12 cellular contexts compared by ENCODE assay signal in the genomic region with DNA sequence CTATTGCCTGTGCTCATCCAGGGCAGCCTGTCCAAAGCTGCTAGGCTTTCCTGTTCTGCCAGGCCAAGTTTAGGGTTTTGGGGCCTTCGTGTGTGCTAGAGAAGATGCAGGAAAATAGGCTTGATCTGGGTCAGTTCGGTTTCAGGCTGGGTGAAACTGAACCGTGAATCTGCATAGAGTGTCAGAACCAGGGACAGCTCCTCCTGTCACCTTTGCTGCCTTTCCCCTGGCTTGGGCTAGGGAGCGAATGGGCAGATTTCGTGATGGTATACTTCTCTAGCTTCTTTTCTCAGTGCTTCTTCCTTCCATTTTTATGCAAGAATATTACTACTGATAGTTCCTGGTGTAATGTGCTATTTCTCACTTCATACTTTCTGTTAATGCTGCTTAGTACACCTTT. TPM values are rescaled to one million over a fixed set of nuclear protein-coding genes. Genes with fewer than 3 reads are reported as not detected.
DNase-seq lines count a peak whose midpoint lies in the region; ATAC-seq, FAIRE-seq and TF ChIP-seq lines count a peak whose summit lies in the region.
"Had no signal": no experiment of that assay in that cellular context is flagged by ENCODE, and none has a peak within 500 bp of the region (broad histone marks: within the 10 kb centered on the region; RNA-seq: fewer than 3 reads in every experiment).

No MANE protein-coding gene starts in this region.

- no peak overlapping the region for H3K27ac Mint-ChIP-seq in MCF 10A (ENCODE audit: low read depth, unreplicated experiment)
- no peak overlapping the region for H3K27ac Mint-ChIP-seq in activated CD4-positive, alpha-beta memory T cell treated with anti-CD3 and anti-CD28 coated beads, Interleukin-2, amount 10 ng/mL, durations not matched to agents 7 days and 5 days
- H3K27ac Mint-ChIP-seq in activated CD8-positive, alpha-beta memory T cell treated with anti-CD3 and anti-CD28 coated beads, Interleukin-2, amount 10 ng/mL, durations not matched to agents 7 days and 5 days, result no peak overlapping the region
- H3K27ac Mint-ChIP-seq: activated T-helper 1 cell treated with anti-CD3 and anti-CD28 coated beads, Interleukin-12 subunit alpha, Interleukin-12 subunit beta, Interleukin-2, Interleukin-4 antibody, amounts not matched to agents 30 ng/mL and 10 ng/mL and 1 ng/mL, durations not matched to agents 14 hours and 24 hours and 36 hours had no signal

- no peaks in the 10 kb centered on the region for H3K27me3 Mint-ChIP-seq in MCF 10A (ENCODE audit: insufficient read depth, unreplicated experiment)
- H3K27me3 Mint-ChIP-seq in activated CD4-positive, alpha-beta memory T cell treated with anti-CD3 and anti-CD28 coated beads, Interleukin-2, amount 10 ng/mL, durations not matched to agents 7 days and 5 days, result peaks cover 7% of the 10 kb centered on the region
- H3K27me3 Mint-ChIP-seq in activated CD8-positive, alpha-beta memory T cell treated with anti-CD3 and anti-CD28 coated beads, Interleukin-2, amount 10 ng/mL, durations not matched to agents 7 days and 5 days, result no peaks in the 10 kb centered on the region

- H3K4me3 ChIP-seq in mammary epithelial cell (replicated peaks in 1 of 3; ENCODE audit: insufficient read depth in 1 of 3, low read depth in 2 of 3, low read length in 3 of 3) (no peak overlapping the region), SK-N-SH (ENCODE audit: low read depth in 2 of 2, low read length in 1 of 2) (no peak overlapping the region), fibroblast of the aortic adventitia (ENCODE audit: low read depth, low read length) (no peak overlapping the region)

- H3K27ac ChIP-seq in mammary epithelial cell (ENCODE audit: insufficient read depth, low read depth, low read length) (no peak overlapping the region), SK-N-SH (ENCODE audit: low read depth in 2 of 2, low read length in 1 of 2) (no peak overlapping the region)

- H2AFZ ChIP-seq in mammary epithelial cell (ENCODE audit: low read depth, low read length) (no peak overlapping the region), SK-N-SH (ENCODE audit: low read depth) (no peak overlapping the region)

- ATAC-seq in activated CD8-positive, alpha-beta memory T cell treated with anti-CD3 and anti-CD28 coated beads, Interleukin-2, amount 10 ng/mL, durations not matched to agents 7 days and 5 days, result no peak

- BruUV-seq in MCF 10A (replicated peaks; lab: Mats Ljungman, UMichigan), result no TSS peak
- no TSS peak for BruUV-seq in mammary epithelial cell (replicated peaks; lab: Mats Ljungman, UMichigan)

- H3K4me3 Mint-ChIP-seq in MCF 10A (ENCODE audit: unreplicated experiment), result no peak overlapping the region
- H3K4me3 Mint-ChIP-seq in activated CD4-positive, alpha-beta memory T cell treated with anti-CD3 and anti-CD28 coated beads, Interleukin-2, amount 10 ng/mL, durations not matched to agents 7 days and 5 days, result no peak overlapping the region
- no peak overlapping the region for H3K4me3 Mint-ChIP-seq in activated CD8-positive, alpha-beta memory T cell treated with anti-CD3 and anti-CD28 coated beads, Interleukin-2, amount 10 ng/mL, durations not matched to agents 7 days and 5 days
- H3K4me3 Mint-ChIP-seq: activated T-helper 1 cell treated with anti-CD3 and anti-CD28 coated beads, Interleukin-12 subunit alpha, Interleukin-12 subunit beta, Interleukin-2, Interleukin-4 antibody, amounts not matched to agents 30 ng/mL and 10 ng/mL and 1 ng/mL, durations not matched to agents 14 hours and 24 hours and 36 hours had no signal

- no peak for TF ChIP-seq RAD21 in SK-N-SH (IDR thresholded peaks at IDR 0.05; ENCODE audit: low read length)

- H3K4me2 ChIP-seq in mammary epithelial cell (ENCODE audit: insufficient read depth, low read depth, low read length) (no peak overlapping the region), SK-N-SH (no peak overlapping the region)

- H3K4me1 ChIP-seq in mammary epithelial cell (ENCODE audit: insufficient read depth, low read length) (no peaks in the 10 kb centered on the region), SK-N-SH (ENCODE audit: control insufficient read depth in 1 of 2, insufficient read depth in 2 of 2, low read depth in 1 of 2, low read length in 1 of 2) (no peaks in the 10 kb centered on the region)

- H4K20me1 ChIP-seq in mammary epithelial cell (ENCODE audit: insufficient read depth, low read length), result no peaks in the 10 kb centered on the region
- no peaks in the 10 kb centered on the region for H4K20me1 ChIP-seq in SK-N-SH (ENCODE audit: insufficient read depth)

- H3K36me3 Mint-ChIP-seq in MCF 10A (ENCODE audit: insufficient read depth, unreplicated experiment), result no peaks in the 10 kb centered on the region
- no peaks in the 10 kb centered on the region for H3K36me3 Mint-ChIP-seq in activated CD4-positive, alpha-beta memory T cell treated with anti-CD3 and anti-CD28 coated beads, Interleukin-2, amount 10 ng/mL, durations not matched to agents 7 days and 5 days (ENCODE audit: low read depth)
- no peaks in the 10 kb centered on the region for H3K36me3 Mint-ChIP-seq in activated CD8-positive, alpha-beta memory T cell treated with anti-CD3 and anti-CD28 coated beads, Interleukin-2, amount 10 ng/mL, durations not matched to agents 7 days and 5 days

- TF ChIP-seq EP300 in SK-N-SH (IDR thresholded peaks at IDR 0.05; ENCODE audit: borderline replicate concordance in 1 of 2, low read depth in 1 of 2, low read length in 1 of 2), result no peak

- no peaks in the 10 kb centered on the region for H3K36me3 ChIP-seq in mammary epithelial cell (ENCODE audit: insufficient read depth, low read length)
- H3K36me3 ChIP-seq in SK-N-SH (replicated peaks in 1 of 2; ENCODE audit: control insufficient read depth in 1 of 2, insufficient read depth in 2 of 2, low read length in 1 of 2), result no peaks in the 10 kb centered on the region

- POLR2A ChIA-PET in MCF 10A (lab: Yijun Ruan, JAX) (no interaction called here), SK-N-SH (lab: Yijun Ruan, JAX) (no interaction called here)
- POLR2A ChIA-PET in activated CD4-positive, alpha-beta memory T cell treated with anti-CD3 and anti-CD28 coated beads, Interleukin-2, amount 10 ng/mL, durations not matched to agents 7 days and 5 days (lab: Charles Lee), result interaction anchor here (1.0 kb wide), 1 partner anchor 19 kb away, joined by 3 read pairs; no protein-coding TSS in a partner anchor

- H3K9me2 ChIP-seq in SK-N-SH, result no peaks in the 10 kb centered on the region

- in situ Hi-C loops in mammary epithelial cell (cut with MboI; ENCODE audit: low sequenced_read_pairs in 2 of 2), result no loop called here

- intact Hi-C loops in MCF 10A (cut with micrococcal nuclease) (no loop called here), mammary epithelial cell (cut with micrococcal nuclease) (no loop called here)

- H3K9ac ChIP-seq in mammary epithelial cell (ENCODE audit: insufficient read depth, low read length), result no peak overlapping the region
- no peak overlapping the region for H3K9ac ChIP-seq in SK-N-SH

- WGBS in mammary epithelial cell (ENCODE audit: low coverage, missing lambda C conversion rate), result 49% methylated on average over 5 of the region's 5 CpGs
- WGBS in SK-N-SH (ENCODE audit: low lambda C conversion rate), result 49% methylated on average over 5 of the region's 5 CpGs

- H3K9me3 ChIP-seq in mammary epithelial cell (replicated peaks; ENCODE audit: insufficient read depth, low read length) (no peaks in the 10 kb centered on the region), SK-N-SH (no peaks in the 10 kb centered on the region)

- H3K79me2 ChIP-seq in mammary epithelial cell (ENCODE audit: insufficient read depth, low read length) (no peaks in the 10 kb centered on the region), SK-N-SH (ENCODE audit: insufficient read depth) (no peaks in the 10 kb centered on the region)

- H3K4me1 Mint-ChIP-seq in MCF 10A (ENCODE audit: insufficient read depth, unreplicated experiment), result peaks cover 2% of the 10 kb centered on the region
- H3K4me1 Mint-ChIP-seq in activated CD4-positive, alpha-beta memory T cell treated with anti-CD3 and anti-CD28 coated beads, Interleukin-2, amount 10 ng/mL, durations not matched to agents 7 days and 5 days, result peaks cover 10% of the 10 kb centered on the region
- peaks cover 9% of the 10 kb centered on the region for H3K4me1 Mint-ChIP-seq in activated CD8-positive, alpha-beta memory T cell treated with anti-CD3 and anti-CD28 coated beads, Interleukin-2, amount 10 ng/mL, durations not matched to agents 7 days and 5 days

- H3K27me3 ChIP-seq in mammary epithelial cell (ENCODE audit: insufficient read depth, low read length), result no peaks in the 10 kb centered on the region
- H3K27me3 ChIP-seq in SK-N-SH (ENCODE audit: insufficient read depth), result no peaks in the 10 kb centered on the region

- FAIRE-seq in urothelium cell line (lab: Jason Lieb, UNC), result no peak
- FAIRE-seq: D721Med had no signal

- H3F3A ChIP-seq in SK-N-SH (replicated peaks; ENCODE audit: insufficient read depth), result no peaks in the 10 kb centered on the region

- no peak for TF ChIP-seq CTCF in MCF 10A (IDR thresholded peaks at IDR 0.05; ENCODE audit: unreplicated experiment)
- TF ChIP-seq CTCF in mammary epithelial cell (conservative IDR thresholded peaks at IDR 0.05 in 1 of 2, IDR thresholded peaks at IDR 0.05 in 1 of 2; ENCODE audit: extremely low read depth in 1 of 2, insufficient read depth in 1 of 2, low read depth in 1 of 2, low read length in 2 of 2), result no peak
- no peak for TF ChIP-seq CTCF in SK-N-SH (IDR thresholded peaks at IDR 0.05)
- no peak for TF ChIP-seq CTCF in fibroblast of the aortic adventitia (IDR thresholded peaks at IDR 0.05; ENCODE audit: insufficient read depth, low read length)

- no peaks in the 10 kb centered on the region for H3K9me3 Mint-ChIP-seq in MCF 10A (ENCODE audit: unreplicated experiment)
- no peaks in the 10 kb centered on the region for H3K9me3 Mint-ChIP-seq in activated CD4-positive, alpha-beta memory T cell treated with anti-CD3 and anti-CD28 coated beads, Interleukin-2, amount 10 ng/mL, durations not matched to agents 7 days and 5 days
- no peaks in the 10 kb centered on the region for H3K9me3 Mint-ChIP-seq in activated CD8-positive, alpha-beta memory T cell treated with anti-CD3 and anti-CD28 coated beads, Interleukin-2, amount 10 ng/mL, durations not matched to agents 7 days and 5 days (ENCODE audit: low read depth)
- H3K9me3 Mint-ChIP-seq: activated T-helper 1 cell treated with anti-CD3 and anti-CD28 coated beads, Interleukin-12 subunit alpha, Interleukin-12 subunit beta, Interleukin-2, Interleukin-4 antibody, amounts not matched to agents 30 ng/mL and 10 ng/mL and 1 ng/mL, durations not matched to agents 14 hours and 24 hours and 36 hours had no signal

- dilution Hi-C loops in mammary epithelial cell (cut with HindIII; ENCODE audit: low sequenced_read_pairs), result no loop called here

- DNase-seq in MCF 10A (ENCODE audit: unreplicated experiment), result peak; percentile 39
- no peak for DNase-seq in mammary epithelial cell
- DNase-seq in SK-N-SH, result no peak
- peak; percentile 38 for DNase-seq in fibroblast of the aortic adventitia (ENCODE audit: low read depth)
- DNase-seq in urothelium cell line (ENCODE audit: low spot score), result peak; percentile 32
- no peak for DNase-seq in activated CD4-positive, alpha-beta memory T cell treated with anti-CD3 and anti-CD28 coated beads, Interleukin-2, amount 10 ng/mL, durations not matched to agents 7 days and 5 days
- DNase-seq in GOT3 (lab: John Stamatoyannopoulos, UW), result no peak
- no peak for DNase-seq in activated CD8-positive, alpha-beta memory T cell treated with anti-CD3 and anti-CD28 coated beads, Interleukin-2, amount 10 ng/mL, durations not matched to agents 7 days and 5 days
- DNase-seq: NCI-H146, NCI-H526 treated with DMSO at 0.1 percent for 48 hours had no signal

- CTCF ChIA-PET in MCF 10A (lab: Yijun Ruan, JAX) (interaction anchor here (0.7 kb wide), 1 partner anchor 43 kb away, joined by 3 read pairs; no protein-coding TSS in a partner anchor), mammary epithelial cell (lab: Charles Lee; ENCODE audit: low non-redundant PET) (no interaction called here), SK-N-SH (lab: Yijun Ruan, JAX) (no interaction called here)
- CTCF ChIA-PET in activated CD4-positive, alpha-beta memory T cell treated with anti-CD3 and anti-CD28 coated beads, Interleukin-2, amount 10 ng/mL, durations not matched to agents 7 days and 5 days (lab: Charles Lee), result no interaction called here
- CTCF ChIA-PET in activated CD8-positive, alpha-beta memory T cell treated with anti-CD3 and anti-CD28 coated beads, Interleukin-2, amount 10 ng/mL, durations not matched to agents 7 days and 5 days (lab: Charles Lee), result no interaction called here

RNA-seq across cellular contexts. Expression of a gene that starts 6.0 kb away (rescaled TPM):
- total RNA-seq in MCF 10A (2022) (13.5 and 15.7 TPM in 2 replicates), mammary epithelial cell (10 to 100 TPM; 20.3 to 21.7 TPM), fibroblast of the aortic adventitia (ENCODE audit: low replicate concordance) (15.3 and 20.3 TPM in 2 replicates)
- polyA plus RNA-seq in mammary epithelial cell (12.5 TPM), SK-N-SH (2012; rRNA removed) (7.8 and 9.5 TPM in 2 replicates)
- polyA minus RNA-seq in mammary epithelial cell, result 49.9 TPM
- polyA plus RNA-seq in SK-N-SH (2012; cell fraction: cytosol; rRNA removed), result 4.7 and 7.4 TPM in 2 replicates
- 12.0 and 12.5 TPM in 2 replicates for polyA plus RNA-seq in SK-N-SH (2012; cell fraction: nucleus; rRNA removed)
- 10 to 100 TPM; 20.8 to 21.0 TPM for total RNA-seq in activated CD4-positive, alpha-beta memory T cell treated with anti-CD3 and anti-CD28 coated beads, Interleukin-2, amount 10 ng/mL, durations not matched to agents 7 days and 5 days
- total RNA-seq in activated CD8-positive, alpha-beta memory T cell treated with anti-CD3 and anti-CD28 coated beads, Interleukin-2, amount 10 ng/mL, durations not matched to agents 7 days and 5 days, result 10 to 100 TPM; 23.7 to 29.3 TPM

RNA-seq across cellular contexts. Expression of a gene that starts 53.9 kb away (rescaled TPM):
- total RNA-seq in MCF 10A (2022), result 27.3 and 31.6 TPM in 2 replicates
- 10 to 100 TPM; 19.8 to 21.7 TPM for total RNA-seq in mammary epithelial cell
- 12.4 TPM for polyA plus RNA-seq in mammary epithelial cell
- 11.8 TPM for polyA minus RNA-seq in mammary epithelial cell
- polyA plus RNA-seq in SK-N-SH (2012; rRNA removed), result 6.7 and 7.7 TPM in 2 replicates
- polyA plus RNA-seq in SK-N-SH (2012; cell fraction: cytosol; rRNA removed), result 6.9 and 7.4 TPM in 2 replicates
- polyA plus RNA-seq in SK-N-SH (2012; cell fraction: nucleus; rRNA removed), result 12.5 and 18.8 TPM in 2 replicates
- 8.3 and 17.5 TPM in 2 replicates for total RNA-seq in fibroblast of the aortic adventitia (ENCODE audit: low replicate concordance)
- total RNA-seq in activated CD4-positive, alpha-beta memory T cell treated with anti-CD3 and anti-CD28 coated beads, Interleukin-2, amount 10 ng/mL, durations not matched to agents 7 days and 5 days, result 10 to 100 TPM; 22.2 to 22.8 TPM
- 10 to 100 TPM; 26.2 to 33.1 TPM for total RNA-seq in activated CD8-positive, alpha-beta memory T cell treated with anti-CD3 and anti-CD28 coated beads, Interleukin-2, amount 10 ng/mL, durations not matched to agents 7 days and 5 days

Comparison
In these comparisons a context has a peak if more than half of its experiments do, and no peak if none do; other contexts are left out.
1. DNase-seq: peak in MCF 10A (single experiment), fibroblast of the aortic adventitia (single experiment) and urothelium cell line (single experiment); none in mammary epithelial cell (single experiment), SK-N-SH (single experiment), activated CD4-positive, alpha-beta memory T cell treated with anti-CD3 and anti-CD28 coated beads, Interleukin-2, amount 10 ng/mL, durations not matched to agents 7 days and 5 days (single experiment), GOT3 (single experiment) and activated CD8-positive, alpha-beta memory T cell treated with anti-CD3 and anti-CD28 coated beads, Interleukin-2, amount 10 ng/mL, durations not matched to agents 7 days and 5 days (single experiment).